28 cellular contexts compared by ENCODE assay signal in the genomic region with DNA sequence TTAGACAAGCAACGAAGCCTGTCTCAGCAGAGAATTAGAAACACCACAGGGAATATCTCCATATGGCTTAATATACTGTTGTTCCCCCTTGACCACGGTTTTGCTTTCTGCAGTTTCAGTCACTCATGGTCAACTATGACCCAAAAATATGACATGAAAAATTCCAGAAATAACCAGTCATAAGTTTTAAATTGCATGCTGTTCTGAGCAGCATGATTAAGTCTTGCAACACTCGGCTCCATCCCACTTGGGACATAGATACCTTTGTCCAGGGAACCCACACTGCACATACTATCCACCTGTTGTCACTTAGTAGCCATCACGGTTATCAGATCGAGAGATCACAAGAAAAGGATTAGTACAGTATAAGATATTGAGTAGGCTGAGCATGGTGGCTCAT.
DNase-seq lines count a peak whose midpoint lies in the region; FAIRE-seq and TF ChIP-seq lines count a peak whose summit lies in the region.
"Had no signal": no experiment of that assay in that cellular context is flagged by ENCODE, and none has a peak within 500 bp of the region (broad histone marks: within the 10 kb centered on the region; RNA-seq: fewer than 3 reads in every experiment).

No MANE protein-coding gene starts in this region.

- H3K27me3 Mint-ChIP-seq in activated naive CD4-positive, alpha-beta T cell treated with anti-CD3 and anti-CD28 coated beads, Interleukin-2, amount 50 U/mL, for 24 hours, result peaks cover 1% of the 10 kb centered on the region

- H4K20me1 ChIP-seq in smooth muscle cell (ENCODE audit: low read depth), result no peaks in the 10 kb centered on the region

- H3K9me3 Mint-ChIP-seq in activated naive CD4-positive, alpha-beta T cell treated with anti-CD3 and anti-CD28 coated beads, Interleukin-2, amount 50 U/mL, for 24 hours, result no peaks in the 10 kb centered on the region
- H3K9me3 Mint-ChIP-seq: central memory CD8-positive, alpha-beta T cell had no signal

- no peak overlapping the region for H2AFZ ChIP-seq in smooth muscle cell (ENCODE audit: low read depth)
- H2AFZ ChIP-seq: neural progenitor cell had no signal

- H3K9ac ChIP-seq in smooth muscle cell (ENCODE audit: low read depth), result no peak overlapping the region
- H3K9ac ChIP-seq: neural progenitor cell had no signal

- 56% methylated on average over 5 of the region's 5 CpGs for WGBS in smooth muscle cell (ENCODE audit: low lambda C conversion rate)

- H3K4me1 ChIP-seq in smooth muscle cell (ENCODE audit: low read depth), result no peaks in the 10 kb centered on the region
- H3K4me1 ChIP-seq: neural progenitor cell, SJCRH30 had no signal

- DNase-seq in activated naive CD4-positive, alpha-beta T cell treated with Interleukin-2 at 50 U/mL for 16 hours, result no peak
- DNase-seq in bronchial epithelial cell (ENCODE audit: low read depth), result peak; percentile 18
- peak; percentile 30 for DNase-seq in fibroblast of villous mesenchyme (ENCODE audit: low read depth)
- DNase-seq in smooth muscle cell (lab: John Stamatoyannopoulos, UW; ENCODE audit: unreplicated experiment), result no peak
- DNase-seq in NAMALWA (ENCODE audit: low spot score), result no peak
- no peak for DNase-seq in COR-L47 (lab: John Stamatoyannopoulos, UW)
- no peak for DNase-seq in cortex of kidney (lab: John Stamatoyannopoulos, UW)
- DNase-seq: 8988T; activated CD4-positive, alpha-beta T cell treated with anti-CD3 and anti-CD28 coated beads for 1 hour; activated gamma-delta T cell treated with Interleukin-2 at 50 U/mL for 16 hours; activated T-cell treated with anti-CD3 and anti-CD28 coated beads, Interleukin-2, amount 50 U/mL, for 1 hour; CD8-positive, alpha-beta memory T cell; DMS153; gastrocnemius medialis; MG63; NCI-H510A treated with DMSO at 0.1 percent for 48 hours; stimulated activated CD8-positive, alpha-beta memory T cell treated with anti-CD3 and anti-CD28 coated beads, Interleukin-4, amount 100 ng/mL, for 48 hours; stomach; transverse colon had no signal

- no peak for FAIRE-seq in bronchial epithelial cell (lab: Jason Lieb, UNC)
- FAIRE-seq: islet of Langerhans, RCC 7860 had no signal

- H3K4me3 ChIP-seq in bronchial epithelial cell (ENCODE audit: low read depth, low read length), result no peak overlapping the region
- no peak overlapping the region for H3K4me3 ChIP-seq in fibroblast of villous mesenchyme (ENCODE audit: low read depth, low read length)
- no peak overlapping the region for H3K4me3 ChIP-seq in smooth muscle cell
- H3K4me3 ChIP-seq: gastrocnemius medialis, lung, MG63, neural progenitor cell, SJCRH30, stomach, transverse colon had no signal

- no peaks in the 10 kb centered on the region for H3K36me3 ChIP-seq in bronchial epithelial cell (ENCODE audit: control insufficient read depth, insufficient read depth, low read length)
- H3K36me3 ChIP-seq in smooth muscle cell (ENCODE audit: low read depth), result no peaks in the 10 kb centered on the region
- H3K36me3 ChIP-seq: gastrocnemius medialis, MG63, neural progenitor cell, SJCRH30, stomach, transverse colon had no signal

- H3K36me3 Mint-ChIP-seq in activated naive CD4-positive, alpha-beta T cell treated with anti-CD3 and anti-CD28 coated beads, Interleukin-2, amount 50 U/mL, for 24 hours, result no peaks in the 10 kb centered on the region
- H3K36me3 Mint-ChIP-seq: CD8-positive, alpha-beta memory T cell; neural progenitor cell had no signal

- no peaks in the 10 kb centered on the region for H3K9me3 ChIP-seq in smooth muscle cell (replicated peaks; ENCODE audit: low read depth)
- H3K9me3 ChIP-seq: gastrocnemius medialis, MG63 had no signal

- no peaks in the 10 kb centered on the region for H3K79me2 ChIP-seq in smooth muscle cell (ENCODE audit: low read depth)

- peaks cover 9% of the 10 kb centered on the region for H3F3A ChIP-seq in smooth muscle cell (ENCODE audit: low read depth)

- H3K27ac Mint-ChIP-seq in activated naive CD4-positive, alpha-beta T cell treated with anti-CD3 and anti-CD28 coated beads, Interleukin-2, amount 50 U/mL, for 24 hours, result peak overlapping the region; percentile 86
- H3K27ac Mint-ChIP-seq: CD8-positive, alpha-beta memory T cell; neural progenitor cell; T-helper 1 cell treated with Interleukin-12 subunit alpha and Interleukin-12 subunit beta and Interleukin-4 antibody, amounts not matched to agents 30 μg/mL and 1 μg/mL, for 36 hours had no signal

- TF ChIP-seq CTCF in bronchial epithelial cell (IDR thresholded peaks at IDR 0.05; ENCODE audit: insufficient read depth, low read length, severe bottlenecking), result no peak
- no peak for TF ChIP-seq CTCF in fibroblast of villous mesenchyme (IDR thresholded peaks at IDR 0.05; ENCODE audit: insufficient read depth, low read depth, low read length)
- no peak for TF ChIP-seq CTCF in smooth muscle cell (IDR thresholded peaks at IDR 0.05; ENCODE audit: borderline replicate concordance, insufficient read depth, poor library complexity, severe bottlenecking)

- no peak overlapping the region for H3K4me2 ChIP-seq in smooth muscle cell
- H3K4me2 ChIP-seq: neural progenitor cell had no signal

- peaks cover 35% of the 10 kb centered on the region for H3K4me1 Mint-ChIP-seq in activated naive CD4-positive, alpha-beta T cell treated with anti-CD3 and anti-CD28 coated beads, Interleukin-2, amount 50 U/mL, for 24 hours
- H3K4me1 Mint-ChIP-seq: central memory CD8-positive, alpha-beta T cell had no signal

- peak overlapping the region; percentile 62 for H3K27ac ChIP-seq in smooth muscle cell (ENCODE audit: low read depth)
- H3K27ac ChIP-seq: epithelial cell of prostate, neural progenitor cell, SJCRH30 had no signal

- no peak overlapping the region for H3K4me3 Mint-ChIP-seq in activated naive CD4-positive, alpha-beta T cell treated with anti-CD3 and anti-CD28 coated beads, Interleukin-2, amount 50 U/mL, for 24 hours
- H3K4me3 Mint-ChIP-seq: central memory CD8-positive, alpha-beta T cell; T-helper 1 cell treated with Interleukin-12 subunit alpha and Interleukin-12 subunit beta and Interleukin-4 antibody, amounts not matched to agents 30 μg/mL and 1 μg/mL, for 36 hours had no signal

- H3K27me3 ChIP-seq in bronchial epithelial cell (ENCODE audit: control insufficient read depth, insufficient read depth, low read length) (no peaks in the 10 kb centered on the region), smooth muscle cell (ENCODE audit: low read depth) (no peaks in the 10 kb centered on the region)
- H3K27me3 ChIP-seq: gastrocnemius medialis, MG63, neural progenitor cell, SJCRH30, stomach, transverse colon had no signal

Comparison
In these comparisons a context has a peak if more than half of its experiments do, and no peak if none do; other contexts are left out.
1. DNase-seq: peak in bronchial epithelial cell (single experiment) and fibroblast of villous mesenchyme (single experiment); none in activated naive CD4-positive, alpha-beta T cell treated with Interleukin-2 at 50 U/mL for 16 hours (single experiment), smooth muscle cell (single experiment), NAMALWA (single experiment), COR-L47 (single experiment) and cortex of kidney (single experiment).